Comparison of ENCODE assay signal across 26 cellular contexts in the genomic region with DNA sequence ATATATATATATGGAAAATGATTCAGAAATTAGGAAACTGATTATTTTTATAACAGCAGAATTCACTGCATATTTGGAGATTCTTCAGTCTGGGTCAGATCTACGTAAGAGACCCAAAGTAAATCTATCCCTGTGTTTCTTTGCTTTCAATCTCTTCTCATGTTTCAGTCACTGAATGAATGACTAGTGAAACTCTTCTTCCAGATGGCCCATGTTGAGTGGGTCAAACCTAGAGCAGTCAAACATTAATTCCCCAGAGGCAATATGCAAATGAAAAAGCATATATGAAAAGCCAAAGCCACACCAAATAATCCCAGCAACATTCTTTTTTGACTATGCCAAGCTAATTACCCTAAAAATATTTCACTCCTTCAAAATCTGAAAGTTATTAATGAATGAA.
DNase-seq lines count a peak whose midpoint lies in the region; ATAC-seq and FAIRE-seq lines count a peak whose summit lies in the region.
"Had no signal": no experiment of that assay in that cellular context is flagged by ENCODE, and none has a peak within 500 bp of the region (broad histone marks: within the 10 kb centered on the region; RNA-seq: fewer than 3 reads in every experiment).

No MANE protein-coding gene starts in this region.

- H3K36me3 Mint-ChIP-seq in activated CD8-positive, alpha-beta memory T cell treated with anti-CD3 and anti-CD28 coated beads, Interleukin-2, amount 10 ng/mL, durations not matched to agents 7 days and 5 days = no peaks in the 10 kb centered on the region
- H3K36me3 Mint-ChIP-seq: immature natural killer cell, naive B cell had no signal

- DNase-seq in NCI-H526 (lab: John Stamatoyannopoulos, UW) = peak; percentile 44 to 78
- no peak for DNase-seq in mesendoderm
- DNase-seq in activated CD8-positive, alpha-beta memory T cell treated with anti-CD3 and anti-CD28 coated beads, Interleukin-2, amount 10 ng/mL, durations not matched to agents 7 days and 5 days = no peak
- DNase-seq in urothelium cell line (ENCODE audit: low spot score) = no peak
- no peak for DNase-seq in activated effector memory CD4-positive, alpha-beta T cell treated with anti-CD3 and anti-CD28 coated beads, Interleukin-2, amount 50 U/mL, for 16 hours
- DNase-seq: activated CD4-positive, alpha-beta T cell treated with anti-CD3 and anti-CD28 coated beads for 36 hours; activated CD8-positive, alpha-beta memory T cell treated with anti-CD3 and anti-CD28 coated beads for 24 hours; activated naive CD4-positive, alpha-beta T cell treated with anti-CD3 and anti-CD28 coated beads for 36 hours; activated T-cell treated with anti-CD3 and anti-CD28 coated beads, Interleukin-2, amount 50 U/mL, for 4 hours; effector memory CD8-positive, alpha-beta T cell; foreskin fibroblast; H7; immature natural killer cell; naive B cell; NCI-H1048; NCI-H187; NCI-H2227 treated with DMSO at 0.1 percent for 48 hours; stimulated activated CD8-positive, alpha-beta memory T cell treated with anti-CD3 and anti-CD28 coated beads, Interleukin-4, amount 100 ng/mL, for 48 hours; stomach; tibial artery had no signal

- H3K79me1 ChIP-seq in mesendoderm (ENCODE audit: low read length) = no peaks in the 10 kb centered on the region

- H2BK120ac ChIP-seq in mesendoderm (ENCODE audit: low read depth, low read length) = no peak overlapping the region

- ATAC-seq in GM18870 (IDR thresholded peaks at IDR 0.05; ENCODE audit: unreplicated experiment) (peak; percentile 77), GM21529 (IDR thresholded peaks at IDR 0.05; ENCODE audit: unreplicated experiment) (peak; percentile 57), HG03342 (IDR thresholded peaks at IDR 0.05; ENCODE audit: unreplicated experiment) (peak; percentile 83)
- no peak for ATAC-seq in activated CD8-positive, alpha-beta memory T cell treated with anti-CD3 and anti-CD28 coated beads, Interleukin-2, amount 10 ng/mL, durations not matched to agents 7 days and 5 days
- ATAC-seq: activated CD4-positive, alpha-beta T cell treated with anti-CD3 and anti-CD28 coated beads for 36 hours; activated T-cell treated with anti-CD3 and anti-CD28 coated beads, Interleukin-2, amount 50 U/mL, for 4 hours; effector memory CD8-positive, alpha-beta T cell; left lobe of liver had no signal

- H3K4me1 Mint-ChIP-seq in activated CD8-positive, alpha-beta memory T cell treated with anti-CD3 and anti-CD28 coated beads, Interleukin-2, amount 10 ng/mL, durations not matched to agents 7 days and 5 days = no peaks in the 10 kb centered on the region
- H3K4me1 Mint-ChIP-seq: activated CD4-positive, alpha-beta T cell treated with anti-CD3 and anti-CD28 coated beads for 36 hours; immature natural killer cell; naive B cell had no signal

- no peaks in the 10 kb centered on the region for H3K27me3 ChIP-seq in mesendoderm (ENCODE audit: insufficient read depth, low read length, poor library complexity)
- H3K27me3 ChIP-seq: stomach, tibial artery had no signal

- H3K27ac Mint-ChIP-seq in activated CD8-positive, alpha-beta memory T cell treated with anti-CD3 and anti-CD28 coated beads, Interleukin-2, amount 10 ng/mL, durations not matched to agents 7 days and 5 days = no peak overlapping the region
- H3K27ac Mint-ChIP-seq: activated CD4-positive, alpha-beta T cell treated with anti-CD3 and anti-CD28 coated beads for 36 hours; activated naive CD4-positive, alpha-beta T cell treated with anti-CD3 and anti-CD28 coated beads for 36 hours; effector memory CD8-positive, alpha-beta T cell; immature natural killer cell; T-helper 1 cell treated with Interleukin-12 subunit alpha and Interleukin-12 subunit beta and Interleukin-4 antibody, amounts not matched to agents 30 μg/mL and 1 μg/mL, for 36 hours had no signal

- no peak overlapping the region for H3K4me3 Mint-ChIP-seq in activated CD8-positive, alpha-beta memory T cell treated with anti-CD3 and anti-CD28 coated beads, Interleukin-2, amount 10 ng/mL, durations not matched to agents 7 days and 5 days
- H3K4me3 Mint-ChIP-seq: activated CD4-positive, alpha-beta T cell treated with anti-CD3 and anti-CD28 coated beads for 36 hours; activated naive CD4-positive, alpha-beta T cell treated with anti-CD3 and anti-CD28 coated beads for 36 hours; activated T-cell treated with anti-CD3 and anti-CD28 coated beads, Interleukin-2, amount 50 U/mL, for 4 hours; effector memory CD8-positive, alpha-beta T cell; immature natural killer cell; naive B cell; T-helper 1 cell treated with Interleukin-12 subunit alpha and Interleukin-12 subunit beta and Interleukin-4 antibody, amounts not matched to agents 30 μg/mL and 1 μg/mL, for 36 hours had no signal

- no peak overlapping the region for H3K9ac ChIP-seq in mesendoderm (ENCODE audit: low read length)

- no peaks in the 10 kb centered on the region for H3K4me1 ChIP-seq in mesendoderm (ENCODE audit: control insufficient read depth, low read depth, low read length)
- H3K4me1 ChIP-seq: stomach, tibial artery had no signal

- H3K18ac ChIP-seq in mesendoderm (ENCODE audit: low read length) = no peak overlapping the region

- H3K4me3 ChIP-seq in mesendoderm (ENCODE audit: low read length) = no peak overlapping the region
- H3K4me3 ChIP-seq: SK-N-MC, stomach, tibial artery had no signal

- no peak for FAIRE-seq in urothelium cell line (lab: Jason Lieb, UNC)

- H3K4ac ChIP-seq in mesendoderm (ENCODE audit: low read depth, low read length) = no peak overlapping the region

- H3K23ac ChIP-seq in mesendoderm (ENCODE audit: low read length) = no peak overlapping the region

- no peak overlapping the region for H3K27ac ChIP-seq in mesendoderm (ENCODE audit: low read depth, low read length)
- H3K27ac ChIP-seq: SK-N-MC, stomach, tibial artery had no signal

- no peak overlapping the region for H2AK5ac ChIP-seq in mesendoderm (ENCODE audit: low read length)

- H4K8ac ChIP-seq in mesendoderm (ENCODE audit: low read depth, low read length) = no peak overlapping the region

- H3K79me2 ChIP-seq in mesendoderm (ENCODE audit: control insufficient read depth, insufficient read depth, low read length) = no peaks in the 10 kb centered on the region

- no CpG with 5 or more reads among the region's 1 CpG for WGBS in mesendoderm (ENCODE audit: extremely low coverage, insufficient coverage, low lambda C conversion rate)

- no peaks in the 10 kb centered on the region for H3K36me3 ChIP-seq in mesendoderm (ENCODE audit: control insufficient read depth, insufficient read depth, low read length)
- H3K36me3 ChIP-seq: stomach, tibial artery had no signal

- H3K9me3 Mint-ChIP-seq in activated CD8-positive, alpha-beta memory T cell treated with anti-CD3 and anti-CD28 coated beads, Interleukin-2, amount 10 ng/mL, durations not matched to agents 7 days and 5 days (ENCODE audit: low read depth) = no peaks in the 10 kb centered on the region
- H3K9me3 Mint-ChIP-seq: activated naive CD4-positive, alpha-beta T cell treated with anti-CD3 and anti-CD28 coated beads for 36 hours; effector memory CD8-positive, alpha-beta T cell; T-helper 1 cell treated with Interleukin-12 subunit alpha and Interleukin-12 subunit beta and Interleukin-4 antibody, amounts not matched to agents 30 μg/mL and 1 μg/mL, for 36 hours had no signal

- CTCF ChIA-PET in activated CD8-positive, alpha-beta memory T cell treated with anti-CD3 and anti-CD28 coated beads, Interleukin-2, amount 10 ng/mL, durations not matched to agents 7 days and 5 days (lab: Charles Lee) = no interaction called here

- no peak overlapping the region for H4K5ac ChIP-seq in mesendoderm (ENCODE audit: low read length)

- H3K4me2 ChIP-seq in mesendoderm (ENCODE audit: low read length) = no peak overlapping the region

- H3K56ac ChIP-seq in mesendoderm (ENCODE audit: low read length) = no peak overlapping the region

- H2BK15ac ChIP-seq in mesendoderm (replicated peaks; ENCODE audit: low read depth) = no peak overlapping the region

- H2BK5ac ChIP-seq in mesendoderm (ENCODE audit: low read length) = no peak overlapping the region

- H3K27me3 Mint-ChIP-seq in activated CD8-positive, alpha-beta memory T cell treated with anti-CD3 and anti-CD28 coated beads, Interleukin-2, amount 10 ng/mL, durations not matched to agents 7 days and 5 days = no peaks in the 10 kb centered on the region
- H3K27me3 Mint-ChIP-seq: activated CD4-positive, alpha-beta T cell treated with anti-CD3 and anti-CD28 coated beads for 36 hours; effector memory CD8-positive, alpha-beta T cell; naive B cell had no signal

Comparison
In these comparisons a context has a peak if more than half of its experiments do, and no peak if none do; other contexts are left out.
1. DNase-seq: peak in NCI-H526 (2 of 2); none in mesendoderm (single experiment), activated CD8-positive, alpha-beta memory T cell treated with anti-CD3 and anti-CD28 coated beads, Interleukin-2, amount 10 ng/mL, durations not matched to agents 7 days and 5 days (single experiment), urothelium cell line (single experiment) and activated effector memory CD4-positive, alpha-beta T cell treated with anti-CD3 and anti-CD28 coated beads, Interleukin-2, amount 50 U/mL, for 16 hours (single experiment).